1 cellular context compared by ENCODE assay signal in genomic region chr12:203074-203461, GRCh38.
TF ChIP-seq lines count a peak whose summit lies in the region.

No MANE protein-coding gene starts in this region.

TF ChIP-seq in GM23338, 12 proteins besides CTCF, POLR2A, EP300 and RAD21 (continued from another document):
- TF ChIP-seq STAT1 (IDR thresholded peaks at IDR 0.05; ENCODE audit: unreplicated experiment) (no peak), EZH2phosphoT487 (IDR thresholded peaks at IDR 0.05; ENCODE audit: unreplicated experiment) (no peak), ZNF462 (CRISPR knock-in tag; IDR thresholded peaks at IDR 0.05) (no peak), NANOG (IDR thresholded peaks at IDR 0.05; ENCODE audit: borderline replicate concordance) (no peak), POLR2AphosphoS5 (IDR thresholded peaks at IDR 0.05; ENCODE audit: low read depth) (no peak), JUNB (IDR thresholded peaks at IDR 0.05; ENCODE audit: unreplicated experiment) (no peak), CREB1 (CRISPR knock-in tag; IDR thresholded peaks at IDR 0.05; ENCODE audit: low read depth) (no peak)
